ENCODE assay signal across 8 cellular contexts in the genomic region with DNA sequence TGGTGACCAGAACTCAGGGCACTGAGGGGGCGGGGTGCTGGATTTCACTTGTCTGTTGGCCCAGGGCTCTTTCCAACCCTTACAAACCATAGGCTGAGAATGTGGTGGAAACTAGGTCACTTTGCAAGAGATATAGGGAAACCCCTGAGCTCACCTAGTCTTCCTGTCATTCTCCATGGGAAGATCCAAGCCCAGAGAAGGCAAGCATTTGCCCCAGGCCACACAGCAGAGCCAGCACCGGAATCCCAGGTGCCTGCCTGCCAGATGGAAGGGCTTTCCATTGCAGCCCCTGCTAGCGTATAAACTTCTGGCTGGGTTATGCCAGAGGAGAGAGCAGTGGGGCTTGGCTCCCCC. TPM values are rescaled to one million over a fixed set of nuclear protein-coding genes. Genes with fewer than 3 reads are reported as not detected.
DNase-seq lines count a peak whose midpoint lies in the region; ATAC-seq, FAIRE-seq and TF ChIP-seq lines count a peak whose summit lies in the region.

No MANE protein-coding gene starts in this region.

- CTCF ChIA-PET in activated CD8-positive, alpha-beta memory T cell treated with anti-CD3 and anti-CD28 coated beads, Interleukin-2, amount 10 ng/mL, durations not matched to agents 7 days and 5 days (lab: Charles Lee), result interaction anchor here (0.8 to 1.4 kb wide), 2 partner anchors 11 to 29 kb away, joined by 3 to 8 read pairs; no protein-coding TSS in a partner anchor
- CTCF ChIA-PET in K562 (lab: Yijun Ruan, JAX; ENCODE audit: low intra/inter-chr PET ratio), result no interaction called here

- ATAC-seq in activated CD8-positive, alpha-beta memory T cell treated with anti-CD3 and anti-CD28 coated beads, Interleukin-2, amount 10 ng/mL, durations not matched to agents 7 days and 5 days, result peak; percentile 7
- no peak for ATAC-seq in K562
- no peak for ATAC-seq in right lobe of liver
- no peak for ATAC-seq in GM19023 (IDR thresholded peaks at IDR 0.05; ENCODE audit: unreplicated experiment)

- H3K27me3 Mint-ChIP-seq in activated CD8-positive, alpha-beta memory T cell treated with anti-CD3 and anti-CD28 coated beads, Interleukin-2, amount 10 ng/mL, durations not matched to agents 7 days and 5 days, result no peaks in the 10 kb centered on the region

- WGBS in K562 (ENCODE audit: insufficient coverage, low coverage, missing lambda C conversion rate), result 72% methylated on average over 2 of the region's 3 CpGs
- 50% methylated on average over 1 of the region's 3 CpGs for WGBS in right lobe of liver (ENCODE audit: insufficient coverage, low coverage, low lambda C conversion rate, missing lambda C conversion rate)

- H3K27ac ChIP-seq in K562 (ENCODE audit: extremely low read depth, low read depth, low read length) (peak overlapping the region; percentile 28; the same call in 1 of the 3 replicates), right lobe of liver (peak overlapping the region in 2 of 3 donors; percentile 59 to 66), tibial artery (peak overlapping the region; percentile 77 to 83), WERI-Rb-1 (no peak overlapping the region)

- peak overlapping the region; percentile 30 to 63; a peak in 3 of 4 replicates for H3K9ac ChIP-seq in K562 (ENCODE audit: insufficient read depth in 1 of 2, low read depth in 2 of 2, low read length in 2 of 2)

- no peaks in the 10 kb centered on the region for H3K79me2 ChIP-seq in K562 (ENCODE audit: control insufficient read depth, insufficient read depth, low read length)

- H3K9me3 ChIP-seq in K562 (replicated peaks; ENCODE audit: control insufficient read depth, insufficient read depth, low read depth, low read length), result no peaks in the 10 kb centered on the region
- H3K9me3 ChIP-seq in right lobe of liver, result no peaks in the 10 kb centered on the region
- H3K9me3 ChIP-seq in tibial artery, result no peaks in the 10 kb centered on the region
- no peaks in the 10 kb centered on the region for H3K9me3 ChIP-seq in WERI-Rb-1 (ENCODE audit: severe bottlenecking)

- no peaks in the 10 kb centered on the region for H3K9me1 ChIP-seq in K562 (ENCODE audit: control insufficient read depth, insufficient read depth, low read length)

- DNase-seq in activated CD8-positive, alpha-beta memory T cell treated with anti-CD3 and anti-CD28 coated beads, Interleukin-2, amount 10 ng/mL, durations not matched to agents 7 days and 5 days, result no peak
- no peak for DNase-seq in activated CD8-positive, alpha-beta memory T cell treated with anti-CD3 and anti-CD28 coated beads for 24 hours
- DNase-seq in K562 (ENCODE audit: extremely low read depth in 1 of 4, low spot score in 3 of 4) (no peak), right lobe of liver (no peak), tibial artery (no peak), WERI-Rb-1 (no peak), epidermal melanocyte (ENCODE audit: insufficient read length, low spot score) (no peak)

- TF ChIP-seq POLR2A in K562 (conservative IDR thresholded peaks at IDR 0.05) (no peak), right lobe of liver (IDR thresholded peaks at IDR 0.05) (no peak)

- H3K4me1 Mint-ChIP-seq in activated CD8-positive, alpha-beta memory T cell treated with anti-CD3 and anti-CD28 coated beads, Interleukin-2, amount 10 ng/mL, durations not matched to agents 7 days and 5 days, result peaks cover 15% of the 10 kb centered on the region

- peaks cover 21% of the 10 kb centered on the region; the same call in 1 of the 3 replicates for H3K36me3 ChIP-seq in K562 (ENCODE audit: control insufficient read depth, insufficient read depth, low read length)
- peaks cover 0 to 3% (median 0%) of the 10 kb centered on the region in 4 donors for H3K36me3 ChIP-seq in right lobe of liver
- H3K36me3 ChIP-seq in tibial artery, result peaks cover 12 to 47% (median 35%) of the 10 kb centered on the region in 3 donors
- no peaks in the 10 kb centered on the region for H3K36me3 ChIP-seq in WERI-Rb-1

- TF ChIP-seq EP300 in K562 (IDR thresholded peaks at IDR 0.05; ENCODE audit: low read length), result no peak

- TF ChIP-seq CTCF in K562 (IDR thresholded peaks at IDR 0.05 in 2 of 3, conservative IDR thresholded peaks at IDR 0.05 in 1 of 3; ENCODE audit: insufficient read depth in 2 of 3, low read depth in 1 of 3, low read length in 3 of 3) (no peak), right lobe of liver (IDR thresholded peaks at IDR 0.05) (no peak), tibial artery (IDR thresholded peaks at IDR 0.05) (no peak), WERI-Rb-1 (IDR thresholded peaks at IDR 0.05; ENCODE audit: low read depth, low read length) (no peak)

- H3K4me1 ChIP-seq in K562 (replicated peaks in 1 of 2; ENCODE audit: control insufficient read depth in 2 of 2, insufficient read depth in 2 of 2, low read length in 2 of 2), result peaks cover 6 to 28% of the 10 kb centered on the region in 2 experiments; a peak in 4 of 5 replicates
- H3K4me1 ChIP-seq in right lobe of liver, result peaks cover 0 to 28% (median 10%) of the 10 kb centered on the region in 4 donors
- H3K4me1 ChIP-seq in tibial artery, result peaks cover 0 to 38% (median 16%) of the 10 kb centered on the region in 4 donors

- BruUV-seq in K562 (replicated peaks; lab: Mats Ljungman, UMichigan), result TSS peak; percentile 57

- peaks cover 5% of the 10 kb centered on the region for H3K36me3 Mint-ChIP-seq in activated CD8-positive, alpha-beta memory T cell treated with anti-CD3 and anti-CD28 coated beads, Interleukin-2, amount 10 ng/mL, durations not matched to agents 7 days and 5 days

- FAIRE-seq in K562 (lab: Jason Lieb, UNC), result no peak

- H2AFZ ChIP-seq in K562 (ENCODE audit: low read depth, low read length), result peak overlapping the region; percentile 80; the same call in 1 of the 2 replicates

- TF ChIP-seq RAD21 in K562 (CRISPR knock-in tag; conservative IDR thresholded peaks at IDR 0.05 in 1 of 2, IDR thresholded peaks at IDR 0.05 in 1 of 2), result no peak

- peak overlapping the region; percentile 72 for H3K4me3 Mint-ChIP-seq in activated CD8-positive, alpha-beta memory T cell treated with anti-CD3 and anti-CD28 coated beads, Interleukin-2, amount 10 ng/mL, durations not matched to agents 7 days and 5 days

- H3K27me3 ChIP-seq in K562 (ENCODE audit: control insufficient read depth in 2 of 2, insufficient read depth in 2 of 2, low read length in 2 of 2) (no peaks in the 10 kb centered on the region), right lobe of liver (no peaks in the 10 kb centered on the region), tibial artery (no peaks in the 10 kb centered on the region), WERI-Rb-1 (ENCODE audit: insufficient read depth, low read depth, severe bottlenecking) (no peaks in the 10 kb centered on the region)

- intact Hi-C loops in K562 (cut with micrococcal nuclease) (no loop called here), right lobe of liver (cut with DNase I) (no loop called here), tibial artery (cut with DNase I; ENCODE audit: low total_unique reads) (loop anchor here (10.0 kb wide), 1 partner anchor 150 kb away; a partner anchor contains a TSS)

- no peaks in the 10 kb centered on the region for H4K20me1 ChIP-seq in K562 (replicated peaks; ENCODE audit: control insufficient read depth, insufficient read depth, low read length)

- in situ Hi-C loops in K562 (cut with MboI), result no loop called here

- H3K4me3 ChIP-seq in K562, result peak overlapping the region; percentile 30
- peak overlapping the region; percentile 51 to 66 (median 59) for H3K4me3 ChIP-seq in right lobe of liver
- H3K4me3 ChIP-seq in tibial artery, result peak overlapping the region; percentile 63 to 71
- no peak overlapping the region for H3K4me3 ChIP-seq in WERI-Rb-1 (ENCODE audit: low read depth, low read length)

- H3K27ac Mint-ChIP-seq in activated CD8-positive, alpha-beta memory T cell treated with anti-CD3 and anti-CD28 coated beads, Interleukin-2, amount 10 ng/mL, durations not matched to agents 7 days and 5 days, result peak overlapping the region; percentile 81

- POLR2A ChIA-PET in K562 (lab: Yijun Ruan, JAX), result interaction anchor here (0.6 to 0.9 kb wide), 2 partner anchors 10 to 63 kb away, joined by 3 read pairs; no protein-coding TSS in a partner anchor

- peak overlapping the region; percentile 72 for H3K4me2 ChIP-seq in K562 (ENCODE audit: insufficient read depth, low read length)

- no peaks in the 10 kb centered on the region for H3K9me3 Mint-ChIP-seq in activated CD8-positive, alpha-beta memory T cell treated with anti-CD3 and anti-CD28 coated beads, Interleukin-2, amount 10 ng/mL, durations not matched to agents 7 days and 5 days (ENCODE audit: low read depth)

RNA-seq across cellular contexts. Expression of a gene that starts 0.4 kb away (rescaled TPM):
- total RNA-seq in activated CD8-positive, alpha-beta memory T cell treated with anti-CD3 and anti-CD28 coated beads, Interleukin-2, amount 10 ng/mL, durations not matched to agents 7 days and 5 days, result 1 to 10 TPM; 5.1 to 7.5 TPM
- total RNA-seq in K562 (2011; cell fraction: chromatin; rRNA removed; ENCODE audit: low replicate concordance), result 1.5 and 7.7 TPM in 2 replicates
- 2.0 and 2.7 TPM in 2 replicates for total RNA-seq in K562 (2011; cell fraction: nucleolus; rRNA removed)
- total RNA-seq in K562 (2011; cell fraction: nucleoplasm; rRNA removed), result 2.6 and 4.7 TPM in 2 replicates
- 0.14 TPM in 1 of 2 replicates, not detected in the other for total RNA-seq in K562 (2014; rRNA removed)
- total RNA-seq in K562 (2014; rRNA removed; fragmentation: Illumina TruSeq; extraction: Trizol), result 0.15 TPM in 1 of 2 replicates, not detected in the other
- total RNA-seq in K562 (2015; rRNA removed; fragmentation: Illumina TruSeq; extraction: Trizol), result 0.83 TPM in 1 of 2 replicates, not detected in the other
- 0.58 and 1.0 TPM in 2 replicates for total RNA-seq in K562 (2021)
- 1.4 and 2.1 TPM in 2 replicates for polyA plus RNA-seq in K562 (2011; rRNA removed)
- 0.25 and 0.54 TPM in 2 replicates for polyA plus RNA-seq in K562 (2011; cell fraction: cytosol; rRNA removed)
- polyA plus RNA-seq in K562 (2011; cell fraction: nucleus; rRNA removed), result 7.7 and 14.3 TPM in 2 replicates
- 1.0 and 2.6 TPM in 2 replicates for polyA plus RNA-seq in K562 (2012)
- polyA plus RNA-seq in K562 (2014; fragmentation: Illumina TruSeq; extraction: Trizol), result 0.36 TPM in 1 of 2 replicates, not detected in the other
- under 1 TPM; 0.56 to 0.67 TPM for polyA plus RNA-seq in K562 (2014; fragmentation: Nextera tagmentation; extraction: Ambion mirVana)
- 0.09 and 0.64 TPM in 2 replicates for polyA plus RNA-seq in K562 (2014; rRNA removed)
- 0.49 and 0.87 TPM in 2 replicates for polyA minus RNA-seq in K562 (2011; rRNA and poly(A)+ RNA removed)
- not detected in 2 replicates for polyA minus RNA-seq in K562 (2011; cell fraction: cytosol; rRNA and poly(A)+ RNA removed)
- 0.94 and 1.1 TPM in 2 replicates for polyA minus RNA-seq in K562 (2011; cell fraction: nucleus; rRNA and poly(A)+ RNA removed)
- 10 to 100 TPM in 2 of 6 experiments, 1 to 10 TPM in 4; 3.0 to 25.3 (median 7.1) TPM for total RNA-seq in right lobe of liver

RNA-seq across cellular contexts. Expression of a gene that starts 32.2 kb away (rescaled TPM):
- total RNA-seq in activated CD8-positive, alpha-beta memory T cell treated with anti-CD3 and anti-CD28 coated beads, Interleukin-2, amount 10 ng/mL, durations not matched to agents 7 days and 5 days, result 10 to 100 TPM; 72.0 to 99.5 TPM
- 66.7 and 154 TPM in 2 replicates for total RNA-seq in K562 (2011; cell fraction: chromatin; rRNA removed; ENCODE audit: low replicate concordance)
- 80.3 and 92.9 TPM in 2 replicates for total RNA-seq in K562 (2011; cell fraction: nucleolus; rRNA removed)
- 62.7 and 73.1 TPM in 2 replicates for total RNA-seq in K562 (2011; cell fraction: nucleoplasm; rRNA removed)
- 26.3 and 37.1 TPM in 2 replicates for total RNA-seq in K562 (2014; rRNA removed)
- total RNA-seq in K562 (2014; rRNA removed; fragmentation: Illumina TruSeq; extraction: Trizol), result 16.2 and 18.7 TPM in 2 replicates
- total RNA-seq in K562 (2015; rRNA removed; fragmentation: Illumina TruSeq; extraction: Trizol), result 20.8 and 23.2 TPM in 2 replicates
- 43.6 and 45.3 TPM in 2 replicates for total RNA-seq in K562 (2021)
- polyA plus RNA-seq in K562 (2011; rRNA removed), result 36.1 and 53.7 TPM in 2 replicates
- polyA plus RNA-seq in K562 (2011; cell fraction: cytosol; rRNA removed), result 29.6 and 48.7 TPM in 2 replicates
- 137 and 184 TPM in 2 replicates for polyA plus RNA-seq in K562 (2011; cell fraction: nucleus; rRNA removed)
- 46.1 and 96.9 TPM in 2 replicates for polyA plus RNA-seq in K562 (2012)
- polyA plus RNA-seq in K562 (2014; fragmentation: Illumina TruSeq; extraction: Trizol), result 31.0 and 35.2 TPM in 2 replicates
- polyA plus RNA-seq in K562 (2014; fragmentation: Nextera tagmentation; extraction: Ambion mirVana), result 10 to 100 TPM; 18.1 to 23.7 TPM
- polyA plus RNA-seq in K562 (2014; rRNA removed), result 34.4 and 38.4 TPM in 2 replicates
- 20.8 and 27.8 TPM in 2 replicates for polyA minus RNA-seq in K562 (2011; rRNA and poly(A)+ RNA removed)
- polyA minus RNA-seq in K562 (2011; cell fraction: cytosol; rRNA and poly(A)+ RNA removed), result 24.5 and 27.4 TPM in 2 replicates
- 43.5 and 44.1 TPM in 2 replicates for polyA minus RNA-seq in K562 (2011; cell fraction: nucleus; rRNA and poly(A)+ RNA removed)
- 10 to 100 TPM; 18.2 to 44.5 (median 32.0) TPM for total RNA-seq in right lobe of liver
